Comparison of ENCODE assay signal across 36 cellular contexts in genomic region chr16:7272567-7273158, GRCh38. TPM values are rescaled to one million over a fixed set of nuclear protein-coding genes. Genes with fewer than 3 reads are reported as not detected.
"Had no signal": no experiment of that assay in that cellular context is flagged by ENCODE, and none has a peak within 500 bp of the region (broad histone marks: within the 10 kb centered on the region; RNA-seq: fewer than 3 reads in every experiment).

No MANE protein-coding gene starts in this region.

- H3K4me2 ChIP-seq: KMS-11 had no signal

- H3K4me3 ChIP-seq: MG63 had no signal

- H3K9me3 ChIP-seq: MG63 had no signal

- H3K27ac ChIP-seq: KMS-11 had no signal

- DNase-seq: Karpas-422, Kasumi-1, MG63, MM.1S, MV-4-11, NCI-H1048, NCI-H1092, NCI-H1092 treated with DMSO at 0.1 percent for 48 hours, NCI-H1105, NCI-H1105 treated with DMSO at 0.1 percent for 48 hours, NCI-H1417, NCI-H1417 treated with DMSO at 0.1 percent for 48 hours, NCI-H1436, NCI-H1436 treated with DMSO at 0.1 percent for 48 hours, NCI-H146, NCI-H1694, NCI-H1694 treated with DMSO at 0.1 percent for 48 hours, NCI-H187, NCI-H187 treated with DMSO at 0.1 percent for 48 hours, NCI-H1930, NCI-H2029, NCI-H2029 treated with DMSO at 0.1 percent for 48 hours, NCI-H2081, NCI-H2081 treated with DMSO at 0.1 percent for 48 hours, NCI-H2107, NCI-H2171, NCI-H2171 treated with DMSO at 0.1 percent for 48 hours, NCI-H2227 treated with DMSO at 0.1 percent for 48 hours, NCI-H226, NCI-H345, NCI-H446, NCI-H446 treated with DMSO at 0.1 percent for 48 hours, NCI-H510A had no signal

- H3K9ac ChIP-seq: KMS-11 had no signal

- H3K36me3 ChIP-seq: MG63 had no signal

RNA-seq across cellular contexts. Expression of gene RBFOX1, which starts 60.0 kb away (rescaled TPM):
- total RNA-seq: MCF 10A, NCI-H460 had no signal
